In genomic region chr3:136899622-136900158, GRCh38 we compare ENCODE assay signal across 14 cellular contexts. TPM values are rescaled to one million over a fixed set of nuclear protein-coding genes. Genes with fewer than 3 reads are reported as not detected.
A peak's percentile ranks its signal among the peaks of the same experiment; 100 is the strongest.
DNase-seq lines count a peak whose midpoint lies in the region; ATAC-seq, FAIRE-seq and TF ChIP-seq lines count a peak whose summit lies in the region.
"Had no signal": no experiment of that assay in that cellular context is flagged by ENCODE, and none has a peak within 500 bp of the region (broad histone marks: within the 10 kb centered on the region; RNA-seq: fewer than 3 reads in every experiment).

No MANE protein-coding gene starts in this region.

- peak; percentile 92 to 93 for ATAC-seq in activated T-cell treated with anti-CD3 and anti-CD28 coated beads, Interleukin-2, amount 50 U/mL, for 72 hours (replicated peaks in 1 of 2)
- ATAC-seq in HG03442 (IDR thresholded peaks at IDR 0.05; ENCODE audit: unreplicated experiment): no peak

- H3K23ac ChIP-seq in H1 (ENCODE audit: insufficient read length): no peak overlapping the region

- WGBS in H1 (ENCODE audit: extremely low coverage in 1 of 2, insufficient coverage in 1 of 2, insufficient read length in 1 of 2, insufficient replicate concordance in 2 of 2, low coverage in 1 of 2, low lambda C conversion rate in 2 of 2, missing lambda C conversion rate in 1 of 2), 2 experiments: 83% methylated on average over 2 of the region's 2 CpGs; no CpG with 5 or more reads in 1 of the 2 experiments

- no peak overlapping the region for H2BK120ac ChIP-seq in H1 (replicated peaks; ENCODE audit: low read depth, low read length)

- no peaks in the 10 kb centered on the region for H3K9me3 ChIP-seq in H1 (ENCODE audit: insufficient read depth in 2 of 2, low read depth in 1 of 2, low read length in 1 of 2)

- H4K20me1 ChIP-seq in H1 (replicated peaks in 1 of 2; ENCODE audit: control insufficient read depth in 1 of 2, insufficient read depth in 2 of 2, low read length in 2 of 2): peaks cover 0 to 3% of the 10 kb centered on the region in 2 experiments

- DNase-seq in activated T-cell treated with anti-CD3 and anti-CD28 coated beads, Interleukin-2, amount 50 U/mL, for 72 hours: no peak
- no peak for DNase-seq in activated T-cell treated with anti-CD3 and anti-CD28 coated beads, Interleukin-2, amount 50 U/mL, for 1 hour
- DNase-seq in T-helper 2 cell treated with Interferon-gamma antibody and Interleukin-4, amounts not matched to agents 5 μg/mL and 100 μg/mL, for 36 hours (ENCODE audit: low spot score): no peak
- no peak for DNase-seq in H1 (ENCODE audit: low read depth in 1 of 2, low spot score in 2 of 2)
- DNase-seq in DMS79 treated with DMSO at 0.1 percent for 48 hours (lab: John Stamatoyannopoulos, UW): no peak
- DNase-seq in NCI-H345 treated with DMSO at 0.1 percent for 48 hours (lab: John Stamatoyannopoulos, UW; ENCODE audit: unreplicated experiment): no peak
- DNase-seq: cerebellar nuclear complex; kidney; NK-92 treated with Interleukin-12 subunit alpha and Interleukin-12 subunit beta, amount 100 ng/mL, for 24 hours; SW 1271; transverse colon had no signal

- POLR2A ChIA-PET in H1 (lab: Charles Lee; ENCODE audit: partially characterized antibody): interaction anchor here (1.5 kb wide), 1 partner anchor 10 kb away, joined by 3 read pairs; no protein-coding TSS in a partner anchor

- H3K18ac ChIP-seq in H1 (ENCODE audit: extremely low read depth, low read length): no peak overlapping the region

- H3K36me3 ChIP-seq in H1 (ENCODE audit: control insufficient read depth in 2 of 4, insufficient read depth in 4 of 4, low read length in 3 of 4): peaks cover 0 to 2% (median 0%) of the 10 kb centered on the region in 4 experiments; a peak in 2 of 8 replicates
- H3K36me3 ChIP-seq: transverse colon had no signal

- H3K9ac ChIP-seq in H1 (replicated peaks in 1 of 4; ENCODE audit: extremely low read depth in 1 of 4, low read depth in 3 of 4, low read length in 3 of 4): no peak overlapping the region

- H3K36me3 Mint-ChIP-seq in activated T-cell treated with anti-CD3 and anti-CD28 coated beads, Interleukin-2, amount 50 U/mL, for 72 hours (ENCODE audit: insufficient read depth in 2 of 2): peaks cover 10 to 33% of the 10 kb centered on the region in 2 donors
- peaks cover 55% of the 10 kb centered on the region for H3K36me3 Mint-ChIP-seq in T-helper 2 cell treated with Interferon-gamma antibody and Interleukin-4, amounts not matched to agents 5 μg/mL and 100 μg/mL, for 36 hours (ENCODE audit: low read depth)
- H3K36me3 Mint-ChIP-seq in stimulated activated naive CD8-positive, alpha-beta T cell treated with anti-CD3 and anti-CD28 coated beads, Interleukin-15, Interleukin-2, amounts not matched to agents 100 ng/mL and 50 ng/mL, for 24 hours (ENCODE audit: low read depth): peaks cover 49% of the 10 kb centered on the region

- TF ChIP-seq RAD21 in H1 (IDR thresholded peaks at IDR 0.05 in 1 of 2, conservative IDR thresholded peaks at IDR 0.05 in 1 of 2; ENCODE audit: low read depth in 2 of 2, low read length in 2 of 2): no peak

- H3K4me1 ChIP-seq in H1 (replicated peaks in 1 of 4; ENCODE audit: control insufficient read depth in 3 of 4, insufficient read depth in 4 of 4, low read length in 3 of 4): peaks cover 2 to 7% (median 5%) of the 10 kb centered on the region in 4 experiments; a peak in 3 of 7 replicates

- H3K14ac ChIP-seq in H1 (ENCODE audit: insufficient read length): no peak overlapping the region

- no peak for TF ChIP-seq POLR2A in H1 (IDR thresholded peaks at IDR 0.05; ENCODE audit: control extremely low read depth in 1 of 2, low read depth in 2 of 2, low read length in 2 of 2)

- H4K8ac ChIP-seq in H1 (ENCODE audit: extremely low read depth, insufficient read depth, low read length): no peak overlapping the region

- H3K27ac Mint-ChIP-seq in activated T-cell treated with anti-CD3 and anti-CD28 coated beads, Interleukin-2, amount 50 U/mL, for 72 hours: peak overlapping the region; percentile 91
- H3K27ac Mint-ChIP-seq in T-helper 2 cell treated with Interferon-gamma antibody and Interleukin-4, amounts not matched to agents 5 μg/mL and 100 μg/mL, for 36 hours: peak overlapping the region; percentile 68
- peak overlapping the region; percentile 75 for H3K27ac Mint-ChIP-seq in stimulated activated naive CD8-positive, alpha-beta T cell treated with anti-CD3 and anti-CD28 coated beads, Interleukin-15, Interleukin-2, amounts not matched to agents 100 ng/mL and 50 ng/mL, for 24 hours

- no peaks in the 10 kb centered on the region for H3K27me3 Mint-ChIP-seq in activated T-cell treated with anti-CD3 and anti-CD28 coated beads, Interleukin-2, amount 50 U/mL, for 72 hours (ENCODE audit: low read depth)
- H3K27me3 Mint-ChIP-seq in T-helper 2 cell treated with Interferon-gamma antibody and Interleukin-4, amounts not matched to agents 5 μg/mL and 100 μg/mL, for 36 hours (ENCODE audit: low read depth): no peaks in the 10 kb centered on the region
- H3K27me3 Mint-ChIP-seq in stimulated activated naive CD8-positive, alpha-beta T cell treated with anti-CD3 and anti-CD28 coated beads, Interleukin-15, Interleukin-2, amounts not matched to agents 100 ng/mL and 50 ng/mL, for 24 hours: no peaks in the 10 kb centered on the region

- no peak overlapping the region for H2BK12ac ChIP-seq in H1 (ENCODE audit: low read depth, low read length)

- peaks cover 1 to 9% of the 10 kb centered on the region in 2 donors for H3K9me3 Mint-ChIP-seq in activated T-cell treated with anti-CD3 and anti-CD28 coated beads, Interleukin-2, amount 50 U/mL, for 72 hours
- H3K9me3 Mint-ChIP-seq in T-helper 2 cell treated with Interferon-gamma antibody and Interleukin-4, amounts not matched to agents 5 μg/mL and 100 μg/mL, for 36 hours: peaks cover 43% of the 10 kb centered on the region
- peaks cover 16% of the 10 kb centered on the region for H3K9me3 Mint-ChIP-seq in stimulated activated naive CD8-positive, alpha-beta T cell treated with anti-CD3 and anti-CD28 coated beads, Interleukin-15, Interleukin-2, amounts not matched to agents 100 ng/mL and 50 ng/mL, for 24 hours

- no peak overlapping the region for H4K5ac ChIP-seq in H1 (ENCODE audit: insufficient read length, low read depth, low read length)

- no peaks in the 10 kb centered on the region for H3K27me3 ChIP-seq in H1 (replicated peaks in 1 of 4; ENCODE audit: control insufficient read depth in 3 of 4, extremely low read depth in 1 of 4, insufficient read depth in 3 of 4, low read length in 3 of 4)
- H3K27me3 ChIP-seq: transverse colon had no signal

- peak overlapping the region; percentile 58 to 82 for H3K4me3 Mint-ChIP-seq in activated T-cell treated with anti-CD3 and anti-CD28 coated beads, Interleukin-2, amount 50 U/mL, for 72 hours
- H3K4me3 Mint-ChIP-seq in T-helper 2 cell treated with Interferon-gamma antibody and Interleukin-4, amounts not matched to agents 5 μg/mL and 100 μg/mL, for 36 hours: peak overlapping the region; percentile 33
- H3K4me3 Mint-ChIP-seq in stimulated activated naive CD8-positive, alpha-beta T cell treated with anti-CD3 and anti-CD28 coated beads, Interleukin-15, Interleukin-2, amounts not matched to agents 100 ng/mL and 50 ng/mL, for 24 hours: no peak overlapping the region
- H3K4me3 Mint-ChIP-seq: neural crest cell had no signal

- CTCF ChIA-PET in H1 (lab: Charles Lee; ENCODE audit: partially characterized antibody): interaction anchor here (0.7 kb wide), 1 partner anchor 15 kb away, joined by 3 read pairs; no protein-coding TSS in a partner anchor

- no peak overlapping the region for H3K4ac ChIP-seq in H1 (replicated peaks; ENCODE audit: insufficient read length, low read depth, low read length)

- H3K4me2 ChIP-seq in H1 (ENCODE audit: insufficient read depth in 1 of 2, low read depth in 2 of 2, low read length in 2 of 2): no peak overlapping the region

- no peak overlapping the region for H2BK20ac ChIP-seq in H1 (ENCODE audit: low read length)

- peak overlapping the region; percentile 82; the same call in 1 of the 2 replicates for H2AK5ac ChIP-seq in H1 (ENCODE audit: low read depth, low read length)

- peaks cover 0 to 94% of the 10 kb centered on the region in 2 experiments; a peak in 2 of 4 replicates for H3K79me2 ChIP-seq in H1 (ENCODE audit: control insufficient read depth in 1 of 2, insufficient read depth in 2 of 2, low read length in 2 of 2)

- FAIRE-seq in H1 (lab: Jason Lieb, UNC): peak; percentile 58
- FAIRE-seq: kidney had no signal

- H2BK15ac ChIP-seq in H1 (ENCODE audit: low read length): no peak overlapping the region

- no peak overlapping the region for H2AFZ ChIP-seq in H1 (ENCODE audit: low read length)

- no peak overlapping the region for H3K4me3 ChIP-seq in H1 (ENCODE audit: extremely low read depth in 1 of 4, insufficient read depth in 2 of 4, low read depth in 3 of 4, low read length in 4 of 4)
- H3K4me3 ChIP-seq: transverse colon had no signal

- H3K23me2 ChIP-seq in H1 (ENCODE audit: low read depth, low read length): no peaks in the 10 kb centered on the region

- peaks cover 50% of the 10 kb centered on the region for H3K4me1 Mint-ChIP-seq in activated T-cell treated with anti-CD3 and anti-CD28 coated beads, Interleukin-2, amount 50 U/mL, for 72 hours (ENCODE audit: low read depth)
- H3K4me1 Mint-ChIP-seq in T-helper 2 cell treated with Interferon-gamma antibody and Interleukin-4, amounts not matched to agents 5 μg/mL and 100 μg/mL, for 36 hours (ENCODE audit: low read depth): peaks cover 37% of the 10 kb centered on the region
- H3K4me1 Mint-ChIP-seq in stimulated activated naive CD8-positive, alpha-beta T cell treated with anti-CD3 and anti-CD28 coated beads, Interleukin-15, Interleukin-2, amounts not matched to agents 100 ng/mL and 50 ng/mL, for 24 hours (ENCODE audit: low read depth): peaks cover 59% of the 10 kb centered on the region

- no peak overlapping the region for H2BK5ac ChIP-seq in H1 (ENCODE audit: low read depth, low read length)

- TF ChIP-seq EP300 in H1 (IDR thresholded peaks at IDR 0.05; ENCODE audit: borderline replicate concordance in 1 of 2, low read depth in 2 of 2, low read length in 2 of 2): no peak

- no peaks in the 10 kb centered on the region for H3K79me1 ChIP-seq in H1 (ENCODE audit: low read depth, low read length)

- TF ChIP-seq CTCF in H1 (IDR thresholded peaks at IDR 0.05; ENCODE audit: control extremely low read depth in 1 of 3, insufficient read depth in 1 of 3, low read depth in 1 of 3, low read length in 3 of 3): no peak

- no peak overlapping the region for H3K27ac ChIP-seq in H1 (ENCODE audit: low read depth, low read length)

- no peak overlapping the region for H3K56ac ChIP-seq in H1 (replicated peaks; ENCODE audit: insufficient read length, low read depth, low read length)

- H4K91ac ChIP-seq in H1 (replicated peaks; ENCODE audit: insufficient read length, low read length): no peak overlapping the region

RNA-seq across cellular contexts. Expression of gene NCK1, which starts 37.7 kb away (rescaled TPM):
- 10 to 100 TPM; 45.8 to 46.6 TPM for total RNA-seq in activated T-cell treated with anti-CD3 and anti-CD28 coated beads, Interleukin-2, amount 50 U/mL, for 72 hours
- total RNA-seq in H1 (2021; fragmentation: NEBNext Ultra II Directional; extraction: Animal tissue kit (Norgen Biotek cat#: 25700)): 28.5 and 28.7 TPM in 2 replicates
- 5.1 and 10.0 TPM in 2 replicates for polyA plus RNA-seq in H1 (2011; rRNA removed)
- polyA plus RNA-seq in H1 (2011; cell fraction: cytosol; rRNA removed): 14.8 TPM
- polyA plus RNA-seq in H1 (2011; cell fraction: nucleus; rRNA removed): 2.0 TPM
- 13.8 to 27.7 TPM (median 18.4 TPM) in 4 replicates for polyA plus RNA-seq in H1 (2012, experiment 1 of 2)
- polyA plus RNA-seq in H1 (2012, experiment 2 of 2): 1.8 TPM
- polyA plus RNA-seq in H1 (2013, experiment 1 of 2): 18.5 TPM
- 20.6 TPM for polyA plus RNA-seq in H1 (2013, experiment 2 of 2)
- polyA minus RNA-seq in H1 (2011; rRNA and poly(A)+ RNA removed): 18.7 and 22.4 TPM in 2 replicates
- 17.5 TPM for polyA minus RNA-seq in H1 (2011; cell fraction: cytosol; rRNA and poly(A)+ RNA removed)
- polyA minus RNA-seq in H1 (2011; cell fraction: nucleus; rRNA and poly(A)+ RNA removed): 24.4 TPM

RNA-seq across cellular contexts. Expression of gene IL20RB, which starts 58.1 kb away (rescaled TPM):
- 1 to 10 TPM; 1.7 to 2.0 TPM for total RNA-seq in activated T-cell treated with anti-CD3 and anti-CD28 coated beads, Interleukin-2, amount 50 U/mL, for 72 hours
- 1.6 and 2.6 TPM in 2 replicates for total RNA-seq in H1 (2021; fragmentation: NEBNext Ultra II Directional; extraction: Animal tissue kit (Norgen Biotek cat#: 25700))
- polyA plus RNA-seq in H1 (2011; rRNA removed): 1.8 and 3.3 TPM in 2 replicates
- polyA plus RNA-seq in H1 (2011; cell fraction: cytosol; rRNA removed): 4.3 TPM
- 4.0 TPM for polyA plus RNA-seq in H1 (2011; cell fraction: nucleus; rRNA removed)
- 1.1 to 2.3 TPM (median 1.5 TPM) in 4 replicates for polyA plus RNA-seq in H1 (2012, experiment 1 of 2)
- polyA plus RNA-seq in H1 (2012, experiment 2 of 2): 0.52 TPM
- 1.3 TPM for polyA plus RNA-seq in H1 (2013, experiment 1 of 2)
- polyA plus RNA-seq in H1 (2013, experiment 2 of 2): 1.6 TPM
- 2.0 and 3.1 TPM in 2 replicates for polyA minus RNA-seq in H1 (2011; rRNA and poly(A)+ RNA removed)
- polyA minus RNA-seq in H1 (2011; cell fraction: cytosol; rRNA and poly(A)+ RNA removed): 1.7 TPM
- 2.3 TPM for polyA minus RNA-seq in H1 (2011; cell fraction: nucleus; rRNA and poly(A)+ RNA removed)
